ENCODE assay signal across 8 cellular contexts in genomic region chr7:121438017-121438955, GRCh38. TPM values are rescaled to one million over a fixed set of nuclear protein-coding genes. Genes with fewer than 3 reads are reported as not detected.
DNase-seq lines count a peak whose midpoint lies in the region; ATAC-seq and TF ChIP-seq lines count a peak whose summit lies in the region.
"Not testable (repeated sequence)": the region's sequence is repeated elsewhere in the genome, so short reads cannot be mapped to it uniquely, and the experiment has no call there.

No MANE protein-coding gene starts in this region.

- H3K4me1 Mint-ChIP-seq in activated T-helper 2 cell treated with anti-CD3 and anti-CD28 coated beads, Interferon-gamma antibody, Interleukin-2, Interleukin-4, amounts not matched to agents 10 μg/mL and 5 μg/mL and 100 μg/mL, durations not matched to agents 14 hours and 24 hours and 36 hours (ENCODE audit: low read depth), result peaks cover 24% of the 10 kb centered on the region

- peak; percentile 47 for ATAC-seq in GM21390 (IDR thresholded peaks at IDR 0.05; ENCODE audit: unreplicated experiment)

- not testable (repeated sequence) for H3K27ac ChIP-seq in SU-DHL-6 (ENCODE audit: low read depth, low read length)
- H3K27ac ChIP-seq in esophagus squamous epithelium (peak overlapping the region; percentile 59 to 78 (median 68)), mucosa of rectum (ENCODE audit: low read depth in 2 of 2, low read length in 2 of 2) (peak overlapping the region; percentile 11 to 43)

- CTCF ChIA-PET in BJ (lab: Yijun Ruan, JAX), result interaction anchor here (0.8 to 1.6 kb wide), 7 partner anchors 8 to 42 kb away, joined by 3 to 7 read pairs (median 4); partner anchors contain the start of gene FAM3C

- 2 to 3% methylated on average over 4 to 6 of the region's 12 CpGs for WGBS in esophagus squamous epithelium, 2 donors

- not testable (repeated sequence) for TF ChIP-seq CTCF in BJ (IDR thresholded peaks at IDR 0.05; ENCODE audit: insufficient read depth, low read depth, low read length); SU-DHL-6 (IDR thresholded peaks at IDR 0.05; ENCODE audit: insufficient read depth, low read length, poor library complexity, severe bottlenecking)
- peak in 5 of 6 experiments; percentile 5 to 42 (median 18) for TF ChIP-seq CTCF in esophagus squamous epithelium (IDR thresholded peaks at IDR 0.05)

- not testable (repeated sequence) for H3K9me2 ChIP-seq in SU-DHL-6 (replicated peaks; ENCODE audit: insufficient read depth, low read length)

- intact Hi-C loops in activated T-helper 2 cell treated with anti-CD3 and anti-CD28 coated beads, Interferon-gamma antibody, Interleukin-2, Interleukin-4, amounts not matched to agents 10 μg/mL and 5 μg/mL and 100 μg/mL, durations not matched to agents 14 hours and 24 hours and 36 hours (cut with micrococcal nuclease), result loop anchor here (1.0 to 2.0 kb wide), 5 partner anchors 42 to 107 kb away; partner anchors contain the start of gene FAM3C
- intact Hi-C loops in esophagus squamous epithelium (cut with DNase I), result not testable (repeated sequence)

- POLR2A ChIA-PET in BJ (lab: Charles Lee), result not testable (repeated sequence)

- TF ChIP-seq POLR2A in esophagus squamous epithelium (IDR thresholded peaks at IDR 0.05), result not testable (repeated sequence)

- H3K4me2 ChIP-seq in SU-DHL-6 (ENCODE audit: low read depth, low read length, poor library complexity, severe bottlenecking), result peak overlapping the region; percentile 48

- H3K27ac Mint-ChIP-seq in activated T-helper 2 cell treated with anti-CD3 and anti-CD28 coated beads, Interferon-gamma antibody, Interleukin-2, Interleukin-4, amounts not matched to agents 10 μg/mL and 5 μg/mL and 100 μg/mL, durations not matched to agents 14 hours and 24 hours and 36 hours, result peak overlapping the region; percentile 86

- H3K9me3 ChIP-seq in SU-DHL-6 (ENCODE audit: insufficient read depth, low read length); esophagus squamous epithelium; mucosa of rectum (ENCODE audit: control insufficient read depth in 2 of 2, low read length in 2 of 2): not testable (repeated sequence)

- not testable (repeated sequence) for H3K27me3 Mint-ChIP-seq in activated T-helper 2 cell treated with anti-CD3 and anti-CD28 coated beads, Interferon-gamma antibody, Interleukin-2, Interleukin-4, amounts not matched to agents 10 μg/mL and 5 μg/mL and 100 μg/mL, durations not matched to agents 14 hours and 24 hours and 36 hours (ENCODE audit: low read depth)

- H3K4me3 Mint-ChIP-seq in activated T-helper 2 cell treated with anti-CD3 and anti-CD28 coated beads, Interferon-gamma antibody, Interleukin-2, Interleukin-4, amounts not matched to agents 10 μg/mL and 5 μg/mL and 100 μg/mL, durations not matched to agents 14 hours and 24 hours and 36 hours (ENCODE audit: low read depth), result peak overlapping the region; percentile 55

- not testable (repeated sequence) for H3K79me2 ChIP-seq in SU-DHL-6 (ENCODE audit: insufficient read depth, low read length)

- H4K20me1 ChIP-seq in SU-DHL-6 (ENCODE audit: low read depth, low read length), result not testable (repeated sequence)

- not testable (repeated sequence) for H3K9me3 Mint-ChIP-seq in activated T-helper 2 cell treated with anti-CD3 and anti-CD28 coated beads, Interferon-gamma antibody, Interleukin-2, Interleukin-4, amounts not matched to agents 10 μg/mL and 5 μg/mL and 100 μg/mL, durations not matched to agents 14 hours and 24 hours and 36 hours

- not testable (repeated sequence) for H3K36me3 Mint-ChIP-seq in activated T-helper 2 cell treated with anti-CD3 and anti-CD28 coated beads, Interferon-gamma antibody, Interleukin-2, Interleukin-4, amounts not matched to agents 10 μg/mL and 5 μg/mL and 100 μg/mL, durations not matched to agents 14 hours and 24 hours and 36 hours (ENCODE audit: low read depth)

- peak overlapping the region; percentile 85 for H2AFZ ChIP-seq in SU-DHL-6 (ENCODE audit: low read depth, low read length, severe bottlenecking)

- H3K36me3 ChIP-seq in BJ (ENCODE audit: control insufficient read depth, insufficient read depth, low read length); SU-DHL-6 (ENCODE audit: low read length); esophagus squamous epithelium; mucosa of rectum (ENCODE audit: control insufficient read depth in 2 of 2, insufficient read depth in 2 of 2, low read length in 2 of 2): not testable (repeated sequence)

- H3K4me3 ChIP-seq in BJ (ENCODE audit: low read depth, low read length), result peak overlapping the region; percentile 18; the same call in 1 of the 2 replicates
- H3K4me3 ChIP-seq in SU-DHL-6 (ENCODE audit: insufficient read depth, low read length, poor library complexity, severe bottlenecking), result not testable (repeated sequence)
- peak overlapping the region in 3 of 4 donors; percentile 13 to 52 (median 19) for H3K4me3 ChIP-seq in esophagus squamous epithelium
- peak overlapping the region; percentile 3 to 42 for H3K4me3 ChIP-seq in mucosa of rectum (ENCODE audit: low read length in 2 of 2)

- peak overlapping the region; percentile 13; the same call in 1 of the 2 replicates for H3K9ac ChIP-seq in SU-DHL-6 (ENCODE audit: low read length)
- H3K9ac ChIP-seq in mucosa of rectum (ENCODE audit: low read depth in 1 of 2, low read length in 2 of 2), result not testable (repeated sequence)

- in situ Hi-C loops in KBM-7 (cut with MboI; ENCODE audit: low pct_unique_long_range_greater_than_20kb, low sequenced_read_pairs), result not testable (repeated sequence)

- H3K27me3 ChIP-seq in BJ (ENCODE audit: control insufficient read depth, insufficient read depth, low read length); SU-DHL-6 (ENCODE audit: low read length); esophagus squamous epithelium; mucosa of rectum (ENCODE audit: control insufficient read depth in 2 of 2, insufficient read depth in 2 of 2, low read length in 2 of 2): not testable (repeated sequence)

- peaks cover 0 to 23% (median 11%) of the 10 kb centered on the region in 3 donors for H3K4me1 ChIP-seq in esophagus squamous epithelium
- not testable (repeated sequence) for H3K4me1 ChIP-seq in mucosa of rectum (ENCODE audit: control insufficient read depth in 2 of 2, insufficient read depth in 2 of 2, low read length in 2 of 2)

- DNase-seq in BJ (ENCODE audit: low read depth); esophagus squamous epithelium (lab: John Stamatoyannopoulos, UW): not testable (repeated sequence)
- DNase-seq in KBM-7, result peak; percentile 79
- peak; percentile 78 for DNase-seq in activated T-helper 2 cell treated with anti-CD3 and anti-CD28 coated beads, Interferon-gamma antibody, Interleukin-2, Interleukin-4, amounts not matched to agents 10 μg/mL and 5 μg/mL and 100 μg/mL, durations not matched to agents 14 hours and 24 hours and 36 hours (ENCODE audit: low spot score)
- DNase-seq in stimulated activated CD4-positive, alpha-beta T cell treated with anti-CD3 and anti-CD28 coated beads, TNF-alpha, amount 100 ng/mL, for 1 hour (ENCODE audit: low read depth in 3 of 3, low spot score in 1 of 3), result peak; percentile 33 to 55 (median 51)

- not testable (repeated sequence) for H3F3A ChIP-seq in SU-DHL-6 (ENCODE audit: insufficient read depth)

RNA-seq across cellular contexts. Expression of gene FAM3C, which starts 42.2 kb away (rescaled TPM):
- polyA plus RNA-seq in BJ (2011; rRNA removed), result 13.1 and 32.0 TPM in 2 replicates
- 7.0 and 9.0 TPM in 2 replicates for polyA minus RNA-seq in BJ (2011; rRNA and poly(A)+ RNA removed)
- total RNA-seq in activated T-helper 2 cell treated with anti-CD3 and anti-CD28 coated beads, Interferon-gamma antibody, Interleukin-2, Interleukin-4, amounts not matched to agents 10 μg/mL and 5 μg/mL and 100 μg/mL, durations not matched to agents 14 hours and 24 hours and 36 hours, result 57.6 and 59.5 TPM in 2 replicates
- total RNA-seq in esophagus squamous epithelium, result 10 to 100 TPM; 21.8 to 48.1 (median 45.8) TPM
